21 cellular contexts compared by ENCODE assay signal in genomic region chr7:81666209-81666608, GRCh38.
DNase-seq lines count a peak whose midpoint lies in the region; ATAC-seq and TF ChIP-seq lines count a peak whose summit lies in the region.
"Had no signal": no experiment of that assay in that cellular context is flagged by ENCODE, and none has a peak within 500 bp of the region (broad histone marks: within the 10 kb centered on the region; RNA-seq: fewer than 3 reads in every experiment).

No MANE protein-coding gene starts in this region.

- DNase-seq in GM23338 (ENCODE audit: low spot score) (no peak), WTC11 (ENCODE audit: low spot score) (no peak), mesothelial cell of epicardium (ENCODE audit: low spot score in 2 of 2, unreplicated experiment in 2 of 2) (no peak), aorta (no peak), neuronal stem cell (ENCODE audit: low spot score) (no peak)
- DNase-seq in activated CD4-positive, alpha-beta T cell treated with anti-CD3 and anti-CD28 coated beads, Interleukin-2, amount 50 U/mL, for 4 hours, result no peak
- DNase-seq: 8988T; ACHN; AML-193; BE2C; CD4-positive, alpha-beta T cell; CD8-positive, alpha-beta memory T cell; DMS79; GF-D8; GM23248; HFFc6 had no signal

- no peaks in the 10 kb centered on the region for H3K36me3 ChIP-seq in GM23338 (ENCODE audit: insufficient read depth)
- H3K36me3 ChIP-seq in HUES6 (ENCODE audit: control insufficient read depth, insufficient read depth, low read length), result no peaks in the 10 kb centered on the region
- no peaks in the 10 kb centered on the region for H3K36me3 ChIP-seq in aorta (ENCODE audit: control insufficient read depth in 1 of 2, insufficient read depth in 2 of 2, low read length in 1 of 2)
- H3K36me3 ChIP-seq in neuronal stem cell (replicated peaks in 1 of 2; ENCODE audit: control insufficient read depth in 2 of 2, insufficient read depth in 2 of 2, low read length in 2 of 2), result no peaks in the 10 kb centered on the region
- H3K36me3 ChIP-seq: BE2C; BLaER1 treated with 17β-estradiol and CSF1 and Interleukin-3, amounts not matched to agents 10 nM and 100 nM; HAP-1 had no signal

- no peak overlapping the region for H2BK15ac ChIP-seq in neuronal stem cell (ENCODE audit: low read length)

- no peak overlapping the region for H3K9ac ChIP-seq in HUES6 (ENCODE audit: low read length)
- H3K9ac ChIP-seq in neuronal stem cell (ENCODE audit: low read depth, low read length, poor library complexity), result no peak overlapping the region
- H3K9ac ChIP-seq: BLaER1 treated with 17β-estradiol and CSF1 and Interleukin-3, amounts not matched to agents 10 nM and 100 nM; GM23248 had no signal

- no peak overlapping the region for H2BK5ac ChIP-seq in neuronal stem cell (ENCODE audit: low read length)

- H4K8ac ChIP-seq in neuronal stem cell (ENCODE audit: low read depth, low read length), result no peak overlapping the region

- H3K9me3 Mint-ChIP-seq in GM23338, result no peaks in the 10 kb centered on the region
- no peaks in the 10 kb centered on the region; the same call in 1 of the 2 replicates for H3K9me3 Mint-ChIP-seq in WTC11
- H3K9me3 Mint-ChIP-seq in mesothelial cell of epicardium, result peaks cover 14% of the 10 kb centered on the region
- H3K9me3 Mint-ChIP-seq: HFFc6 had no signal

- H3K36me3 Mint-ChIP-seq in GM23338 (ENCODE audit: low read depth) (peaks cover 3% of the 10 kb centered on the region; the same call in 1 of the 3 replicates), WTC11 (no peaks in the 10 kb centered on the region), mesothelial cell of epicardium (peaks cover 12% of the 10 kb centered on the region)
- H3K36me3 Mint-ChIP-seq: CD14-positive monocyte; CD8-positive, alpha-beta memory T cell had no signal

- no peak overlapping the region for H3K4ac ChIP-seq in neuronal stem cell (ENCODE audit: low read length)

- H3K4me3 Mint-ChIP-seq in GM23338 (no peak overlapping the region), WTC11 (no peak overlapping the region), mesothelial cell of epicardium (no peak overlapping the region)
- H3K4me3 Mint-ChIP-seq: CD14-positive monocyte; CD4-positive, alpha-beta T cell; CD8-positive, alpha-beta memory T cell; HFFc6 had no signal

- H3K27ac ChIP-seq in GM23338 (ENCODE audit: low read depth), result no peak overlapping the region
- 0 out of 2 replicates have a peak overlapping the region, but pooled peaks have one; percentile 19 for H3K27ac ChIP-seq in HUES6 (ENCODE audit: low read depth, low read length)
- no peak overlapping the region for H3K27ac ChIP-seq in aorta (ENCODE audit: low read depth in 1 of 2, low read length in 2 of 2)
- no peak overlapping the region for H3K27ac ChIP-seq in neuronal stem cell (replicated peaks; ENCODE audit: low read length)
- H3K27ac ChIP-seq: A549; BLaER1 treated with 17β-estradiol and CSF1 and Interleukin-3, amounts not matched to agents 10 nM and 100 nM; GM23248 had no signal

- H3K9me2 ChIP-seq in GM23338 (ENCODE audit: insufficient read depth), result no peaks in the 10 kb centered on the region

- peaks cover 6% of the 10 kb centered on the region; the same call in 1 of the 2 replicates for H3K9me3 ChIP-seq in HUES6 (ENCODE audit: control insufficient read depth, insufficient read depth, low read depth, low read length)
- no peaks in the 10 kb centered on the region for H3K9me3 ChIP-seq in aorta (ENCODE audit: control insufficient read depth, low read length)
- no peaks in the 10 kb centered on the region for H3K9me3 ChIP-seq in neuronal stem cell (replicated peaks in 1 of 2; ENCODE audit: control insufficient read depth in 2 of 2, insufficient read depth in 1 of 2, low read depth in 1 of 2, low read length in 2 of 2)
- H3K9me3 ChIP-seq: A549, BE2C, HAP-1 had no signal

- peaks cover 1% of the 10 kb centered on the region for H3K27me3 Mint-ChIP-seq in GM23338 (ENCODE audit: insufficient read depth, low read depth, poor library complexity)
- no peaks in the 10 kb centered on the region for H3K27me3 Mint-ChIP-seq in WTC11 (ENCODE audit: low read depth)
- H3K27me3 Mint-ChIP-seq in mesothelial cell of epicardium (ENCODE audit: low read depth), result no peaks in the 10 kb centered on the region
- H3K27me3 Mint-ChIP-seq: CD4-positive, alpha-beta T cell; CD8-positive, alpha-beta memory T cell had no signal

- no peak overlapping the region for H3K18ac ChIP-seq in neuronal stem cell (ENCODE audit: low read length)

- H2AK5ac ChIP-seq in neuronal stem cell (ENCODE audit: low read depth, low read length), result no peak overlapping the region

- TF ChIP-seq CTCF in GM23338 (conservative IDR thresholded peaks at IDR 0.05; ENCODE audit: low read depth in 2 of 2) (no peak), WTC11 (IDR thresholded peaks at IDR 0.05) (no peak), mesothelial cell of epicardium (IDR thresholded peaks at IDR 0.05; ENCODE audit: unreplicated experiment) (no peak)

- no peaks in the 10 kb centered on the region for H3K79me2 ChIP-seq in GM23338 (replicated peaks; ENCODE audit: insufficient read depth)

- POLR2A ChIA-PET in WTC11 (lab: Charles Lee), result no interaction called here

- no peaks in the 10 kb centered on the region for H3F3A ChIP-seq in GM23338 (replicated peaks; ENCODE audit: low read depth)

- no peaks in the 10 kb centered on the region for H3K27me3 ChIP-seq in GM23338 (ENCODE audit: insufficient read depth)
- no peaks in the 10 kb centered on the region for H3K27me3 ChIP-seq in HUES6 (ENCODE audit: control insufficient read depth, insufficient read depth, low read length)
- H3K27me3 ChIP-seq in aorta (ENCODE audit: control insufficient read depth in 1 of 2, insufficient read depth in 2 of 2, low read length in 1 of 2), result no peaks in the 10 kb centered on the region
- no peaks in the 10 kb centered on the region for H3K27me3 ChIP-seq in neuronal stem cell (ENCODE audit: control insufficient read depth in 3 of 3, insufficient read depth in 3 of 3, low read depth in 1 of 3, low read length in 3 of 3)
- H3K27me3 ChIP-seq: BE2C; BLaER1 treated with 17β-estradiol and CSF1 and Interleukin-3, amounts not matched to agents 10 nM and 100 nM had no signal

- no peak overlapping the region for H2AFZ ChIP-seq in GM23338
- H2AFZ ChIP-seq in neuronal stem cell (ENCODE audit: low read length), result no peak overlapping the region
- H2AFZ ChIP-seq: GM23248 had no signal

- WGBS in aorta, 2 donors, result 15 to 20% methylated on average over 1 of the region's 1 CpG
- WGBS in neuronal stem cell (ENCODE audit: extremely low coverage in 2 of 2, insufficient read length in 2 of 2, insufficient replicate concordance in 1 of 2), 2 donors, result no CpG with 5 or more reads among the region's 1 CpG

- H3K4me1 ChIP-seq in GM23338 (ENCODE audit: insufficient read depth) (peaks cover 51% of the 10 kb centered on the region), HUES6 (ENCODE audit: control insufficient read depth, insufficient read depth, low read length) (peaks cover 22% of the 10 kb centered on the region; the same call in 1 of the 2 replicates), aorta (ENCODE audit: control insufficient read depth in 1 of 2, insufficient read depth in 2 of 2, low read length in 2 of 2) (peaks cover 3 to 9% of the 10 kb centered on the region in 2 donors), neuronal stem cell (ENCODE audit: control insufficient read depth in 2 of 2, insufficient read depth in 1 of 2, low read depth in 1 of 2, low read length in 2 of 2) (peaks cover 0 to 1% of the 10 kb centered on the region in 2 donors)

- H2BK12ac ChIP-seq in neuronal stem cell (ENCODE audit: low read length), result no peak overlapping the region

- no peak overlapping the region for H3K23ac ChIP-seq in neuronal stem cell (ENCODE audit: low read depth, low read length, poor library complexity)

- intact Hi-C loops in aorta (cut with DNase I), result no loop called here

- CTCF ChIA-PET in WTC11 (lab: Charles Lee), result no interaction called here

- H3K4me1 Mint-ChIP-seq in GM23338 (peaks cover 50% of the 10 kb centered on the region), WTC11 (peaks cover 56% of the 10 kb centered on the region), mesothelial cell of epicardium (peaks cover 37% of the 10 kb centered on the region)
- H3K4me1 Mint-ChIP-seq: CD14-positive monocyte; CD8-positive, alpha-beta memory T cell had no signal

- ATAC-seq in GM23338 (no peak), WTC11 (no peak), aorta (ENCODE audit: low FRiP score) (no peak)
- ATAC-seq: A549 had no signal

- H3K79me1 ChIP-seq in neuronal stem cell (ENCODE audit: low read depth, low read length), result no peaks in the 10 kb centered on the region

- no peak overlapping the region for H3K14ac ChIP-seq in neuronal stem cell (ENCODE audit: low read length)

- H3K4me2 ChIP-seq in GM23338, result 0 out of 2 replicates have a peak overlapping the region, but pooled peaks have one; percentile 4
- H3K4me2 ChIP-seq in neuronal stem cell (ENCODE audit: insufficient read depth, low read length, poor library complexity, severe bottlenecking), result no peak overlapping the region
- H3K4me2 ChIP-seq: A549; BLaER1 treated with 17β-estradiol and CSF1 and Interleukin-3, amounts not matched to agents 10 nM and 100 nM had no signal

- no peak overlapping the region for H2BK120ac ChIP-seq in neuronal stem cell (ENCODE audit: low read depth, low read length)

- H3K4me3 ChIP-seq in GM23338 (no peak overlapping the region), HUES6 (ENCODE audit: low read depth, low read length) (no peak overlapping the region), aorta (ENCODE audit: low read length in 2 of 2) (no peak overlapping the region), neuronal stem cell (ENCODE audit: low read length in 2 of 2) (no peak overlapping the region)
- H3K4me3 ChIP-seq: A549; BLaER1 treated with 17β-estradiol and CSF1 and Interleukin-3, amounts not matched to agents 10 nM and 100 nM; GM23248; HAP-1 had no signal

- H3K27ac Mint-ChIP-seq in GM23338 (peak overlapping the region; percentile 76; the same call in 1 of the 2 replicates), WTC11 (peak overlapping the region; percentile 29; the same call in 1 of the 2 replicates), mesothelial cell of epicardium (peak overlapping the region; percentile 21)
- H3K27ac Mint-ChIP-seq: CD14-positive monocyte; CD4-positive, alpha-beta T cell; CD8-positive, alpha-beta memory T cell; HFFc6 had no signal

- no peaks in the 10 kb centered on the region for H4K20me1 ChIP-seq in GM23338 (replicated peaks; ENCODE audit: insufficient read depth)
- H4K20me1 ChIP-seq: BLaER1 treated with 17β-estradiol and CSF1 and Interleukin-3, amounts not matched to agents 10 nM and 100 nM had no signal

- H4K91ac ChIP-seq in neuronal stem cell (ENCODE audit: low read depth, low read length, poor library complexity), result no peak overlapping the region

TF ChIP-seq in GM23338, 12 proteins besides CTCF, POLR2A, EP300 and RAD21:
- TF ChIP-seq EZH2phosphoT487 (IDR thresholded peaks at IDR 0.05; ENCODE audit: unreplicated experiment) (no peak), NANOG (IDR thresholded peaks at IDR 0.05; ENCODE audit: borderline replicate concordance) (peak; percentile 3; the same call in 1 of the 2 replicates)

Comparison
In these comparisons a context has a peak if more than half of its experiments do, and no peak if none do; other contexts are left out.
1. H3K27ac Mint-ChIP-seq: peak in every context shown above with its lines; median percentile 76 in GM23338; 29 in WTC11; 21 in mesothelial cell of epicardium.